In genomic region chr14:50333010-50333409, GRCh38 we compare ENCODE assay signal across 13 cellular contexts. TPM values are rescaled to one million over a fixed set of nuclear protein-coding genes. Genes with fewer than 3 reads are reported as not detected.
DNase-seq lines count a peak whose midpoint lies in the region; ATAC-seq lines count a peak whose summit lies in the region.
"Had no signal": no experiment of that assay in that cellular context is flagged by ENCODE, and none has a peak within 500 bp of the region (broad histone marks: within the 10 kb centered on the region; RNA-seq: fewer than 3 reads in every experiment).

No MANE protein-coding gene starts in this region.

- no peaks in the 10 kb centered on the region for H3K79me2 ChIP-seq in trophoblast cell (ENCODE audit: control insufficient read depth, insufficient read depth, low read length, poor library complexity)

- no peak overlapping the region for H3K27ac ChIP-seq in trophoblast cell (ENCODE audit: low read depth, low read length)
- H3K27ac ChIP-seq: KMS-11 had no signal

- no peak overlapping the region for H4K8ac ChIP-seq in trophoblast cell (ENCODE audit: low read depth, low read length)

- peaks cover 5% of the 10 kb centered on the region for H3K79me1 ChIP-seq in trophoblast cell (ENCODE audit: low read length)

- no CpG with 5 or more reads among the region's 3 CpGs for WGBS in trophoblast cell (ENCODE audit: extremely low coverage, insufficient coverage, insufficient read length)

- no peak overlapping the region for H3K4ac ChIP-seq in trophoblast cell (ENCODE audit: low read depth, low read length)

- H2AK5ac ChIP-seq in trophoblast cell (ENCODE audit: low read length) = no peak overlapping the region

- H3K27me3 ChIP-seq in trophoblast cell (ENCODE audit: insufficient read depth, low read length) = no peaks in the 10 kb centered on the region

- no peak overlapping the region for H3K18ac ChIP-seq in trophoblast cell (ENCODE audit: low read length)

- no peak overlapping the region for H2BK12ac ChIP-seq in trophoblast cell (ENCODE audit: low read length)

- H3K9ac ChIP-seq in trophoblast cell (ENCODE audit: low read length) = no peak overlapping the region
- H3K9ac ChIP-seq: KMS-11 had no signal

- no peak overlapping the region for H4K12ac ChIP-seq in trophoblast cell (ENCODE audit: low read depth, low read length)

- no peak overlapping the region for H3K4me3 ChIP-seq in trophoblast cell (ENCODE audit: low read depth, low read length)
- H3K4me3 ChIP-seq: coronary artery had no signal

- H2BK120ac ChIP-seq in trophoblast cell (ENCODE audit: insufficient read depth, low read length, poor library complexity) = no peak overlapping the region

- H4K91ac ChIP-seq in trophoblast cell (ENCODE audit: low read depth, low read length) = no peak overlapping the region

- H3K36me3 ChIP-seq in trophoblast cell (ENCODE audit: control insufficient read depth in 1 of 2, insufficient read depth in 2 of 2, low read length in 2 of 2) = peaks cover 2% of the 10 kb centered on the region in 2 experiments

- peaks cover 4 to 17% of the 10 kb centered on the region in 2 experiments for H3K4me1 ChIP-seq in trophoblast cell (ENCODE audit: control insufficient read depth in 1 of 2, insufficient read depth in 2 of 2, low read length in 2 of 2)

- no peaks in the 10 kb centered on the region for H3K9me3 ChIP-seq in trophoblast cell (ENCODE audit: insufficient read depth, low read depth, low read length)

- no peak overlapping the region for H2BK5ac ChIP-seq in trophoblast cell (ENCODE audit: low read depth, low read length, poor library complexity)

- ATAC-seq in GM19035 (IDR thresholded peaks at IDR 0.05; ENCODE audit: unreplicated experiment) = no peak

- no peak overlapping the region for H3K14ac ChIP-seq in trophoblast cell (ENCODE audit: low read length)

- H3K23ac ChIP-seq in trophoblast cell (ENCODE audit: low read length) = no peak overlapping the region

- DNase-seq in ELF-1 (ENCODE audit: low read depth, low spot score) (peak; percentile 13), T1000 (lab: John Stamatoyannopoulos, UW) (peak; percentile 43), fibroblast of peridontal ligament (ENCODE audit: extremely low read depth) (peak; percentile 79), trophoblast cell (peak; percentile 86 to 95), MV-4-11 (lab: John Stamatoyannopoulos, UW) (no peak), globus pallidus (ENCODE audit: low spot score) (no peak), mesenteric fat pad (ENCODE audit: low spot score) (no peak)
- DNase-seq: activated T-cell treated with anti-CD3 and anti-CD28 coated beads, Interleukin-2, amount 50 U/mL, for 4 hours; occipital lobe; RPMI8226 had no signal

- no peak overlapping the region for H3K4me2 ChIP-seq in trophoblast cell (ENCODE audit: low read length)
- H3K4me2 ChIP-seq: KMS-11 had no signal

- H2AFZ ChIP-seq in trophoblast cell (ENCODE audit: insufficient read depth, low read length, poor library complexity) = no peak overlapping the region

RNA-seq across cellular contexts. Expression of gene DMAC2L, which starts 20.9 kb away (rescaled TPM):
- polyA plus RNA-seq in trophoblast cell (2013) = 5.2 and 6.2 TPM in 2 replicates
- total RNA-seq in mesenteric fat pad = 19.5 TPM

RNA-seq across cellular contexts. Expression of gene L2HGDH, which starts 21.0 kb away (rescaled TPM):
- 5.9 and 6.0 TPM in 2 replicates for polyA plus RNA-seq in trophoblast cell (2013)
- total RNA-seq in mesenteric fat pad = 4.8 TPM

Comparison
In these comparisons a context has a peak if more than half of its experiments do, and no peak if none do; other contexts are left out.
1. DNase-seq: peak in ELF-1 (single experiment), T1000 (single experiment), fibroblast of peridontal ligament (single experiment) and trophoblast cell (2 of 2); none in MV-4-11 (single experiment), globus pallidus (single experiment) and mesenteric fat pad (single experiment).